ENCODE assay signal across 9 cellular contexts in the genomic region with DNA sequence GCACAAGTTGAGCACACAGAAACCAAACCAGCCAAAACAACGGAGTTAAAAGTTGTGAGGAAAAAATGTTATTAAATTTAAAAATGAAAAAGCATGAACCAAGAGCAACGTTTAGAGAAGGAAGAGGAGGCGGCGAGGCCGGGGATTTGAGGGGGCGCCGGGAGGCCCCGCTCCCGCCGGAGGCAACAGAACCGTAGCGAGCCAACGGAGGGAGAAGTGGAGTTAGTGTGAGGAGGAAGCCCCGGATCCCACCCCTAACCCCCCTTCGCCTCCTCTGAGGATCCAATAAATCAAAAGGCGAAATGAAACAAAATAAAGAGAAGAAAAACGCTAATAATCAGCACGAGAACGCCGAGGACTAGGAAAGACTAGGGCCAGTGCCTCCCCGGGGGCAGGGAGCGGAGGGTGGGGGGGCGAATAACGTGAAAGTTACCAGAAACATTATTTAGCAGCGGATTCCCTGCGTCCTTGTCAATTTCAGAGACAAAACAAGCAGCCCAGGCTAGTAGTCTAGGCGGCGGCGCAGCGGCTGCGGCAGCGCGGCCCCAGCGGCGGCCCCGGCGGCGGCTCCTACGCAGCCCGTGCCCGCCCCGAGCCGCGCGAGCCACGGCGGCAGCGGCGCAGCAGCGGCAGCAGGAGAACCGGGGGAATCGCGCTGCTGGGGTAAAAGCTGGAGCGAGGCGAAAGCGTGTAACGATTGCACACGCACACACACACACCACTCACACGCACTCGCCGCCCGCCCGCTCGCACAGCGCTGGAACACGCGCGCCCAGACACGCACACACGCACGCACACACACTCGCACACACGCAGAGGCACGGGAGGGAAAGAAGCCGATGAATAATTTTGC. TPM values are rescaled to one million over a fixed set of nuclear protein-coding genes. Genes with fewer than 3 reads are reported as not detected.
DNase-seq lines count a peak whose midpoint lies in the region; ATAC-seq and TF ChIP-seq lines count a peak whose summit lies in the region.
"Had no signal": no experiment of that assay in that cellular context is flagged by ENCODE, and none has a peak within 500 bp of the region (broad histone marks: within the 10 kb centered on the region; RNA-seq: fewer than 3 reads in every experiment).

No MANE protein-coding gene starts in this region.

- H3K4me3 Mint-ChIP-seq in brain: peak overlapping the region; percentile 94 to 98 (median 97)

- H3K27ac Mint-ChIP-seq in brain: peak overlapping the region; percentile 98 to 99 (median 99)

- H3F3A ChIP-seq in smooth muscle cell (ENCODE audit: low read depth): peaks cover 17% of the 10 kb centered on the region

- H3K27me3 ChIP-seq in smooth muscle cell (ENCODE audit: low read depth): peaks cover 13% of the 10 kb centered on the region

- 1% methylated on average over 73 of the region's 75 CpGs for WGBS in smooth muscle cell (ENCODE audit: low lambda C conversion rate)

- H3K79me2 ChIP-seq in smooth muscle cell (ENCODE audit: low read depth): peaks cover 71% of the 10 kb centered on the region

- H3K36me3 ChIP-seq in smooth muscle cell (ENCODE audit: low read depth): no peaks in the 10 kb centered on the region

- H2AFZ ChIP-seq in smooth muscle cell (ENCODE audit: low read depth): peak overlapping the region; percentile 62

- peaks cover 0 to 43% (median 0%) of the 10 kb centered on the region in 5 experiments for H3K9me3 Mint-ChIP-seq in brain

- H4K20me1 ChIP-seq in smooth muscle cell (ENCODE audit: low read depth): peaks cover 15% of the 10 kb centered on the region

- peaks cover 22% of the 10 kb centered on the region for H3K4me1 Mint-ChIP-seq in brain

- peak overlapping the region; percentile 96 for H3K4me3 ChIP-seq in smooth muscle cell

- DNase-seq in DMS53 (lab: John Stamatoyannopoulos, UW) (peak; percentile 76), GM20000 (ENCODE audit: low spot score) (peak; percentile 72), NCI-H2227 (lab: John Stamatoyannopoulos, UW; ENCODE audit: unreplicated experiment) (peak; percentile 57), iris pigment epithelial cell (ENCODE audit: low read depth) (peak; percentile 53), smooth muscle cell (lab: John Stamatoyannopoulos, UW; ENCODE audit: unreplicated experiment) (no peak), foreskin melanocyte (no peak)

- no peaks in the 10 kb centered on the region for H3K9me3 ChIP-seq in smooth muscle cell (replicated peaks; ENCODE audit: low read depth)

- H3K4me1 ChIP-seq in smooth muscle cell (ENCODE audit: low read depth): peaks cover 39% of the 10 kb centered on the region

- H3K27ac ChIP-seq in smooth muscle cell (ENCODE audit: low read depth): peak overlapping the region; percentile 89
- H3K27ac ChIP-seq: VCaP had no signal

- peaks cover 34% of the 10 kb centered on the region for H3K36me3 Mint-ChIP-seq in brain

- peak overlapping the region; percentile 99 for H3K4me2 ChIP-seq in smooth muscle cell

- peaks cover 82% of the 10 kb centered on the region for H3K27me3 Mint-ChIP-seq in brain

- TF ChIP-seq CTCF in GM20000 (IDR thresholded peaks at IDR 0.05; ENCODE audit: extremely low read depth, missing control alignments): no peak
- no peak for TF ChIP-seq CTCF in brain (conservative IDR thresholded peaks at IDR 0.05)
- TF ChIP-seq CTCF in smooth muscle cell (IDR thresholded peaks at IDR 0.05; ENCODE audit: borderline replicate concordance, insufficient read depth, poor library complexity, severe bottlenecking): no peak

- no peak for ATAC-seq in GM18520 (IDR thresholded peaks at IDR 0.05; ENCODE audit: unreplicated experiment)

- peak overlapping the region; percentile 86 for H3K9ac ChIP-seq in smooth muscle cell (ENCODE audit: low read depth)

RNA-seq across cellular contexts. Expression of a gene that starts 1.7 kb away (rescaled TPM):
- polyA plus RNA-seq in brain (ENCODE audit: insufficient read depth, low read depth, low replicate concordance) (7.0 TPM), smooth muscle cell (13.0 and 16.7 TPM in 2 replicates)
- total RNA-seq in smooth muscle cell: 18.8 and 33.4 TPM in 2 replicates

Comparison
In these comparisons a context has a peak if more than half of its experiments do, and no peak if none do; other contexts are left out.
1. DNase-seq: peak in DMS53 (single experiment), GM20000 (single experiment), NCI-H2227 (single experiment) and iris pigment epithelial cell (single experiment); none in smooth muscle cell (single experiment) and foreskin melanocyte (single experiment).